7 cellular contexts compared by ENCODE assay signal in genomic region chr3:30659270-30660127, GRCh38. TPM values are rescaled to one million over a fixed set of nuclear protein-coding genes. Genes with fewer than 3 reads are reported as not detected.
DNase-seq lines count a peak whose midpoint lies in the region; ATAC-seq, FAIRE-seq and TF ChIP-seq lines count a peak whose summit lies in the region.

No MANE protein-coding gene starts in this region.

- no peaks in the 10 kb centered on the region for H3K27me3 Mint-ChIP-seq in activated CD8-positive, alpha-beta T cell treated with anti-CD3 and anti-CD28 coated beads, Interleukin-2, amount 10 ng/mL, durations not matched to agents 7 days and 5 days (ENCODE audit: low read depth)
- H3K27me3 Mint-ChIP-seq in stimulated activated naive B cell treated with anti-CD40 and anti-IgM and Interleukin-4, amounts not matched to agents 10 μg/mL and 1 μg/mL and 100 μg/mL, for 72 hours, result no peaks in the 10 kb centered on the region

- H3K4me3 Mint-ChIP-seq in activated CD8-positive, alpha-beta T cell treated with anti-CD3 and anti-CD28 coated beads, Interleukin-2, amount 10 ng/mL, durations not matched to agents 7 days and 5 days, result peak overlapping the region; percentile 45
- peak overlapping the region; percentile 26 to 47 for H3K4me3 Mint-ChIP-seq in stimulated activated naive B cell treated with anti-CD40 and anti-IgM and Interleukin-4, amounts not matched to agents 10 μg/mL and 1 μg/mL and 100 μg/mL, for 72 hours

- CTCF ChIA-PET in activated CD8-positive, alpha-beta T cell treated with anti-CD3 and anti-CD28 coated beads, Interleukin-2, amount 10 ng/mL, durations not matched to agents 7 days and 5 days (lab: Charles Lee), result interaction anchor here (0.6 to 4.1 kb wide), 14 partner anchors 8 to 340 kb away, joined by 3 to 18 read pairs (median 8); partner anchors contain the start of gene TGFBR2

- H3K27ac Mint-ChIP-seq in activated CD8-positive, alpha-beta T cell treated with anti-CD3 and anti-CD28 coated beads, Interleukin-2, amount 10 ng/mL, durations not matched to agents 7 days and 5 days, result peak overlapping the region; percentile 93
- H3K27ac Mint-ChIP-seq in stimulated activated naive B cell treated with anti-CD40 and anti-IgM and Interleukin-4, amounts not matched to agents 10 μg/mL and 1 μg/mL and 100 μg/mL, for 72 hours, result peak overlapping the region; percentile 75

- H3K4me1 Mint-ChIP-seq in activated CD8-positive, alpha-beta T cell treated with anti-CD3 and anti-CD28 coated beads, Interleukin-2, amount 10 ng/mL, durations not matched to agents 7 days and 5 days (ENCODE audit: low read depth), result peaks cover 98% of the 10 kb centered on the region
- peaks cover 64 to 97% of the 10 kb centered on the region in 2 donors for H3K4me1 Mint-ChIP-seq in stimulated activated naive B cell treated with anti-CD40 and anti-IgM and Interleukin-4, amounts not matched to agents 10 μg/mL and 1 μg/mL and 100 μg/mL, for 72 hours

- DNase-seq in HTR-8/SVneo (ENCODE audit: insufficient read length, low spot score) (peak; percentile 56), left ventricle myocardium superior (no peak), anterior cingulate cortex (lab: John Stamatoyannopoulos, UW) (no peak)
- DNase-seq in activated CD8-positive, alpha-beta T cell treated with anti-CD3 and anti-CD28 coated beads, Interleukin-2, amount 10 ng/mL, durations not matched to agents 7 days and 5 days, result no peak
- DNase-seq in stimulated activated naive B cell treated with anti-CD40 and anti-IgM and Interleukin-4, amounts not matched to agents 10 μg/mL and 1 μg/mL and 100 μg/mL, for 72 hours, result no peak

- intact Hi-C loops in left ventricle myocardium superior (cut with micrococcal nuclease), result no loop called here

- POLR2A ChIA-PET in activated CD8-positive, alpha-beta T cell treated with anti-CD3 and anti-CD28 coated beads, Interleukin-2, amount 10 ng/mL, durations not matched to agents 7 days and 5 days (lab: Charles Lee), result interaction anchor here (0.9 to 4.7 kb wide), 12 partner anchors 8 to 53 kb away, joined by 3 to 26 read pairs (median 6); partner anchors contain the start of gene TGFBR2

- peak; percentile 13 for FAIRE-seq in HTR-8/SVneo (lab: Jason Lieb, UNC)

- ATAC-seq in activated CD8-positive, alpha-beta T cell treated with anti-CD3 and anti-CD28 coated beads, Interleukin-2, amount 10 ng/mL, durations not matched to agents 7 days and 5 days, result no peak
- ATAC-seq in left ventricle myocardium superior, result peak; percentile 61
- no peak for ATAC-seq in stimulated activated naive B cell treated with anti-CD40 and anti-IgM and Interleukin-4, amounts not matched to agents 10 μg/mL and 1 μg/mL and 100 μg/mL, for 72 hours (replicated peaks)
- no peak for ATAC-seq in GM18505 (IDR thresholded peaks at IDR 0.05; ENCODE audit: unreplicated experiment)
- ATAC-seq in HG03571 (IDR thresholded peaks at IDR 0.05; ENCODE audit: unreplicated experiment), result no peak

- TF ChIP-seq POLR2A in GM18505 (IDR thresholded peaks at IDR 0.05; ENCODE audit: borderline replicate concordance, extremely low read depth, insufficient read depth, insufficient read length), result no peak

- no peaks in the 10 kb centered on the region for H3K9me3 Mint-ChIP-seq in activated CD8-positive, alpha-beta T cell treated with anti-CD3 and anti-CD28 coated beads, Interleukin-2, amount 10 ng/mL, durations not matched to agents 7 days and 5 days (ENCODE audit: insufficient read depth)
- no peaks in the 10 kb centered on the region for H3K9me3 Mint-ChIP-seq in stimulated activated naive B cell treated with anti-CD40 and anti-IgM and Interleukin-4, amounts not matched to agents 10 μg/mL and 1 μg/mL and 100 μg/mL, for 72 hours

- H3K36me3 Mint-ChIP-seq in activated CD8-positive, alpha-beta T cell treated with anti-CD3 and anti-CD28 coated beads, Interleukin-2, amount 10 ng/mL, durations not matched to agents 7 days and 5 days (ENCODE audit: low read depth), result peaks cover 88% of the 10 kb centered on the region
- peaks cover 57 to 74% of the 10 kb centered on the region in 2 donors for H3K36me3 Mint-ChIP-seq in stimulated activated naive B cell treated with anti-CD40 and anti-IgM and Interleukin-4, amounts not matched to agents 10 μg/mL and 1 μg/mL and 100 μg/mL, for 72 hours

RNA-seq across cellular contexts. Expression of gene TGFBR2, which starts 53.1 kb away (rescaled TPM):
- 10 to 100 TPM; 62.7 to 64.5 TPM for total RNA-seq in activated CD8-positive, alpha-beta T cell treated with anti-CD3 and anti-CD28 coated beads, Interleukin-2, amount 10 ng/mL, durations not matched to agents 7 days and 5 days
- total RNA-seq in left ventricle myocardium superior, result 175 TPM
